Comparison of ENCODE assay signal across 15 cellular contexts in the genomic region with DNA sequence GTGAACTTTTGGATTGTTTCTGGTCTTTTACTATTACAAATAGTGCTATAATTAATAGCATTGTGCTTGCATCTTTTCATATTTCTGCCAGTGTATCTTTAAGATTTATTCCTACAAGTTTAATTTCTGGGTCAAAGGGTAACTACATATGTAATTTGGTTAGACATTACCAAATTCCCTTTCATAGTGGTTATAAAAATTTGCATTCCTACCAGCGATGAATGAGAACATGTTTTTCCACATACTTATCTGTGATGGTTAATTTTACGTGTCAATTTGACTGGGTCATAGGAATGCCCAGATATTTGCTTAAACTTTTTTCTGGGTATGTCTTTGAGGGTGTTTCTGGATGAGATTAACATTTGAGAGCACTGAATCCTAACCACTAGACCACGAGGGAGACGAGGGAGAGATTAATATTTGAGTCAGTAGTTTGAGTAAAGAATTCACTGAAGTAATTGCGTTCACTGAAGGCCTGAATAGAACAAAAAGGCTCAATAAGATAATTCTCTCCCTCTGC.
DNase-seq lines count a peak whose midpoint lies in the region; ATAC-seq and TF ChIP-seq lines count a peak whose summit lies in the region.
"Had no signal": no experiment of that assay in that cellular context is flagged by ENCODE, and none has a peak within 500 bp of the region (broad histone marks: within the 10 kb centered on the region; RNA-seq: fewer than 3 reads in every experiment).

No MANE protein-coding gene starts in this region.

- ATAC-seq in HG02798 (IDR thresholded peaks at IDR 0.05; ENCODE audit: poor library complexity, unreplicated experiment) (no peak), upper lobe of left lung (ENCODE audit: low FRiP score in 2 of 2) (no peak)

- H3K27ac ChIP-seq in OCI-LY3 (ENCODE audit: low read length) = no peak overlapping the region
- H3K27ac ChIP-seq in osteoblast (ENCODE audit: low read depth, low read length) = peak overlapping the region; percentile 33
- H3K27ac ChIP-seq in upper lobe of left lung = no peak overlapping the region
- H3K27ac ChIP-seq: 22Rv1, HL-60 had no signal

- H3K4me2 ChIP-seq in OCI-LY3 (ENCODE audit: low read length) (no peak overlapping the region), osteoblast (ENCODE audit: insufficient read depth, low read length) (no peak overlapping the region)

- WGBS in upper lobe of left lung, 2 donors = 70 to 78% methylated on average over 5 of the region's 5 CpGs

- TF ChIP-seq POLR2A in upper lobe of left lung (IDR thresholded peaks at IDR 0.05) = no peak

- no peak overlapping the region for H3K4me3 ChIP-seq in OCI-LY3 (ENCODE audit: low read length)
- H3K4me3 ChIP-seq in osteoblast (ENCODE audit: insufficient read depth, low read length) = no peak overlapping the region
- H3K4me3 ChIP-seq in upper lobe of left lung = no peak overlapping the region
- H3K4me3 ChIP-seq: HAP-1 had no signal

- no peak overlapping the region for H3K9ac ChIP-seq in OCI-LY3 (ENCODE audit: low read length)

- H3K27me3 ChIP-seq in OCI-LY3 (ENCODE audit: low read depth, low read length) (no peaks in the 10 kb centered on the region; the same call in 1 of the 2 replicates), osteoblast (ENCODE audit: insufficient read depth, low read length) (no peaks in the 10 kb centered on the region), upper lobe of left lung (no peaks in the 10 kb centered on the region)

- TF ChIP-seq EP300 in upper lobe of left lung (IDR thresholded peaks at IDR 0.05) = no peak

- no peaks in the 10 kb centered on the region for H3K79me2 ChIP-seq in OCI-LY3 (ENCODE audit: low read length)
- no peaks in the 10 kb centered on the region for H3K79me2 ChIP-seq in osteoblast (ENCODE audit: insufficient read depth, low read length)

- no peaks in the 10 kb centered on the region for H4K20me1 ChIP-seq in OCI-LY3 (ENCODE audit: insufficient read depth, low read length)
- H4K20me1 ChIP-seq in osteoblast (ENCODE audit: insufficient read depth, low read length) = no peaks in the 10 kb centered on the region

- no peaks in the 10 kb centered on the region for H3K4me1 ChIP-seq in OCI-LY3 (ENCODE audit: low read length)
- H3K4me1 ChIP-seq in osteoblast (ENCODE audit: insufficient read depth, low read length) = peaks cover 6% of the 10 kb centered on the region
- no peaks in the 10 kb centered on the region for H3K4me1 ChIP-seq in upper lobe of left lung
- H3K4me1 ChIP-seq: Caco-2, HAP-1 had no signal

- TF ChIP-seq CTCF in OCI-LY3 (IDR thresholded peaks at IDR 0.05; ENCODE audit: low read depth, low read length) (no peak), osteoblast (IDR thresholded peaks at IDR 0.05; ENCODE audit: extremely low read depth, low read depth, low read length) (no peak), upper lobe of left lung (IDR thresholded peaks at IDR 0.05) (no peak)

- H3K9me3 ChIP-seq in OCI-LY3 (ENCODE audit: insufficient read depth, low read length) = no peaks in the 10 kb centered on the region
- no peaks in the 10 kb centered on the region for H3K9me3 ChIP-seq in osteoblast (ENCODE audit: low read depth, low read length)
- H3K9me3 ChIP-seq in upper lobe of left lung = no peaks in the 10 kb centered on the region
- H3K9me3 ChIP-seq: Caco-2, HAP-1 had no signal

- H3K36me3 ChIP-seq in OCI-LY3 (replicated peaks; ENCODE audit: low read depth, low read length) = no peaks in the 10 kb centered on the region
- H3K36me3 ChIP-seq in osteoblast (ENCODE audit: insufficient read depth, low read length) = no peaks in the 10 kb centered on the region
- H3K36me3 ChIP-seq in upper lobe of left lung = no peaks in the 10 kb centered on the region
- H3K36me3 ChIP-seq: HAP-1 had no signal

- peak; percentile 49 for DNase-seq in HS-27A (ENCODE audit: low read depth)
- DNase-seq in astrocyte of the hippocampus (ENCODE audit: low read depth, low spot score) = peak; percentile 16
- DNase-seq in osteoblast (ENCODE audit: insufficient read length, low spot score, missing footprints) = no peak
- no peak for DNase-seq in amniotic stem cell (lab: John Stamatoyannopoulos, UW)
- DNase-seq in inferior parietal cortex (ENCODE audit: extremely low spot score) = no peak
- no peak for DNase-seq in upper lobe of left lung
- DNase-seq: Caco-2; CD8-positive, alpha-beta memory T cell; DND-41; GDM1 had no signal

- H2AFZ ChIP-seq in OCI-LY3 (ENCODE audit: low read depth, low read length) (0 out of 2 replicates have a peak overlapping the region, but pooled peaks have one; percentile 13), osteoblast (ENCODE audit: low read length) (no peak overlapping the region)

Comparison
In these comparisons a context has a peak if more than half of its experiments do, and no peak if none do; other contexts are left out.
1. DNase-seq: peak in HS-27A (single experiment) and astrocyte of the hippocampus (single experiment); none in osteoblast (single experiment), amniotic stem cell (single experiment), inferior parietal cortex (single experiment) and upper lobe of left lung (0 of 2).